In the genomic region with DNA sequence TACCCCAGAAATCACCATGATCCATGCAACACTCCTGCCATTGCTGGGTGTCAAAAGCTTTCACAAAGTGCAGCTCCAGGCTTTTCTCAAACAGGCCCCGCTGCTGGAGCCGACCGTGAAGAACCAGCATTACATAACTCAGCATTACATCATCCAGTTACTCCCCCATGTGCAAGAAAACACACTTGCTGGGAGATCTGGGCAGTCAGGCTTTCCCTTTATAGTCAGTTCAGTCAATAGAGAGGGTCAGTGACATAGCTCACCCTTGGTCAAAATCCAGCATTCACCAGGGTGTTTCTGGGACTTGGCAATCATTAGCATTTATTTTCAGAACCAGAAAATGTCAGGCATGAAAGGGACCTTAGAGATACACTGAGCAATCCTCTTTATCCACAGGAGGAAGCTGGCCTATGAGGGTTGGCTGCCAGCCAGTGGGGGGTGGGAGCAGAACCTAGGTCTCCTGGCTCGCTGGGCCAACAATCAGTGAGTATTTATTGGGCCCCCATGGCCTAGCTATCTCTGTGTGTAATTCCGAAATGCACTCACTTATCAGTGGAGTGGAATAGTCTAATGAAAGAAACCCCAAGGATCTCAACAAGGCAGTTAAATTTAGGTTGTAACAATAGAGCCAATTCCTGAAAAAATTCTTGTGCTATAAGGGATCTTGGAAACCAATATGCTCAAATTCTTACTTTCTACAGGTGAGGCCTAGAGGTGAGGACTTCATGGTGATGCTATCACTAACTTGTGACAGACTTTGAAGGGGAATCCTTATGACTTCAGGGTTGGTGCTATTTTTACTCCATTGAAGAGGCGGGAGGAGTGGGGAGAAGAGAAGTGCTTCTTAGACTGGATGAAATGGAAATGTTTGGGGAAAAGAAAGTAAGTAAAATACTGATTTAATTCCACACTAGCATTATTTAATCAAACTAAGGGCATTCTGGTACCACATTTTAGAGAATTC, we compare ENCODE assay signal across 1 cellular context.
TF ChIP-seq lines count a peak whose summit lies in the region.

No MANE protein-coding gene starts in this region.

TF ChIP-seq in HEK293, 187 proteins besides CTCF, POLR2A, EP300 and RAD21 (continued from another document and continues in another):
- TF ChIP-seq ZNF518A (tag by site-specific recombination; conservative IDR thresholded peaks at IDR 0.05; ENCODE audit: low read depth) (peak; percentile 24; the same call in 1 of the 2 replicates), ZNF510 (tag by site-specific recombination; IDR thresholded peaks at IDR 0.05; ENCODE audit: insufficient replicate concordance) (no peak), ZNF341 (tag by site-specific recombination; IDR thresholded peaks at IDR 0.05; ENCODE audit: low read depth) (peak; percentile 76), ZNF843 (tag by site-specific recombination; IDR thresholded peaks at IDR 0.05) (no peak), ZNF837 (tag by site-specific recombination; IDR thresholded peaks at IDR 0.05) (no peak), ZNF571 (tag by site-specific recombination; IDR thresholded peaks at IDR 0.05) (no peak), TCF7L2 (IDR thresholded peaks at IDR 0.05; ENCODE audit: borderline replicate concordance, low read depth, low read length) (no peak), ZNF133 (tag by site-specific recombination; IDR thresholded peaks at IDR 0.05) (no peak), PRDM10 (tag by site-specific recombination; IDR thresholded peaks at IDR 0.05) (no peak; the same call in 1 of the 2 replicates), WT1 (tag by site-specific recombination; IDR thresholded peaks at IDR 0.05) (no peak), ZNF266 (tag by site-specific recombination; IDR thresholded peaks at IDR 0.05; ENCODE audit: low read depth) (no peak), ZIC2 (tag by site-specific recombination; IDR thresholded peaks at IDR 0.05) (peak; percentile 92), ZNF146 (tag by site-specific recombination; IDR thresholded peaks at IDR 0.05) (no peak), SALL2 (tag by site-specific recombination; IDR thresholded peaks at IDR 0.05; ENCODE audit: borderline replicate concordance) (no peak), ZNF830 (tag by site-specific recombination; IDR thresholded peaks at IDR 0.05; ENCODE audit: low read depth) (no peak), ZBTB17 (tag by site-specific recombination; IDR thresholded peaks at IDR 0.05) (peak; percentile 83), ZNF596 (tag by site-specific recombination; IDR thresholded peaks at IDR 0.05) (no peak), ZNF404 (tag by site-specific recombination; IDR thresholded peaks at IDR 0.05) (no peak), ZBTB7A (tag by site-specific recombination; IDR thresholded peaks at IDR 0.05; ENCODE audit: low read depth) (no peak), ZNF768 (tag by site-specific recombination; IDR thresholded peaks at IDR 0.05) (no peak), MZF1 (tag by site-specific recombination; IDR thresholded peaks at IDR 0.05; ENCODE audit: borderline replicate concordance) (peak; percentile 56; the same call in 1 of the 2 replicates), ZNF660 (tag by site-specific recombination; IDR thresholded peaks at IDR 0.05) (peak; percentile 81), ZNF324 (tag by site-specific recombination; IDR thresholded peaks at IDR 0.05) (peak; percentile 43; the same call in 1 of the 2 replicates), ZNF558 (tag by site-specific recombination; IDR thresholded peaks at IDR 0.05) (no peak; the same call in 1 of the 2 replicates), ZNF473 (tag by site-specific recombination; IDR thresholded peaks at IDR 0.05) (no peak), ZBTB10 (tag by site-specific recombination; IDR thresholded peaks at IDR 0.05) (no peak), ZNF501 (tag by site-specific recombination; IDR thresholded peaks at IDR 0.05) (no peak), YY1 (tag by site-specific recombination; IDR thresholded peaks at IDR 0.05) (no peak)
- TF ChIP-seq, protein P1, sequence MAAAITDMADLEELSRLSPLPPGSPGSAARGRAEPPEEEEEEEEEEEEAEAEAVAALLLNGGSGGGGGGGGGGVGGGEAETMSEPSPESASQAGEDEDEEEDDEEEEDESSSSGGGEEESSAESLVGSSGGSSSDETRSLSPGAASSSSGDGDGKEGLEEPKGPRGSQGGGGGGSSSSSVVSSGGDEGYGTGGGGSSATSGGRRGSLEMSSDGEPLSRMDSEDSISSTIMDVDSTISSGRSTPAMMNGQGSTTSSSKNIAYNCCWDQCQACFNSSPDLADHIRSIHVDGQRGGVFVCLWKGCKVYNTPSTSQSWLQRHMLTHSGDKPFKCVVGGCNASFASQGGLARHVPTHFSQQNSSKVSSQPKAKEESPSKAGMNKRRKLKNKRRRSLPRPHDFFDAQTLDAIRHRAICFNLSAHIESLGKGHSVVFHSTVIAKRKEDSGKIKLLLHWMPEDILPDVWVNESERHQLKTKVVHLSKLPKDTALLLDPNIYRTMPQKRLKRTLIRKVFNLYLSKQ (tag by site-specific recombination; IDR thresholded peaks at IDR 0.05; ENCODE audit: borderline replicate concordance) = no peak
- TF ChIP-seq, protein P2, sequence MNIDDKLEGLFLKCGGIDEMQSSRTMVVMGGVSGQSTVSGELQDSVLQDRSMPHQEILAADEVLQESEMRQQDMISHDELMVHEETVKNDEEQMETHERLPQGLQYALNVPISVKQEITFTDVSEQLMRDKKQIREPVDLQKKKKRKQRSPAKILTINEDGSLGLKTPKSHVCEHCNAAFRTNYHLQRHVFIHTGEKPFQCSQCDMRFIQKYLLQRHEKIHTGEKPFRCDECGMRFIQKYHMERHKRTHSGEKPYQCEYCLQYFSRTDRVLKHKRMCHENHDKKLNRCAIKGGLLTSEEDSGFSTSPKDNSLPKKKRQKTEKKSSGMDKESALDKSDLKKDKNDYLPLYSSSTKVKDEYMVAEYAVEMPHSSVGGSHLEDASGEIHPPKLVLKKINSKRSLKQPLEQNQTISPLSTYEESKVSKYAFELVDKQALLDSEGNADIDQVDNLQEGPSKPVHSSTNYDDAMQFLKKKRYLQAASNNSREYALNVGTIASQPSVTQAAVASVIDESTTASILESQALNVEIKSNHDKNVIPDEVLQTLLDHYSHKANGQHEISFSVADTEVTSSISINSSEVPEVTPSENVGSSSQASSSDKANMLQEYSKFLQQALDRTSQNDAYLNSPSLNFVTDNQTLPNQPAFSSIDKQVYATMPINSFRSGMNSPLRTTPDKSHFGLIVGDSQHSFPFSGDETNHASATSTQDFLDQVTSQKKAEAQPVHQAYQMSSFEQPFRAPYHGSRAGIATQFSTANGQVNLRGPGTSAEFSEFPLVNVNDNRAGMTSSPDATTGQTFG (tag by site-specific recombination; IDR thresholded peaks at IDR 0.05; ENCODE audit: borderline replicate concordance) = no peak
- TF ChIP-seq, protein P3, sequence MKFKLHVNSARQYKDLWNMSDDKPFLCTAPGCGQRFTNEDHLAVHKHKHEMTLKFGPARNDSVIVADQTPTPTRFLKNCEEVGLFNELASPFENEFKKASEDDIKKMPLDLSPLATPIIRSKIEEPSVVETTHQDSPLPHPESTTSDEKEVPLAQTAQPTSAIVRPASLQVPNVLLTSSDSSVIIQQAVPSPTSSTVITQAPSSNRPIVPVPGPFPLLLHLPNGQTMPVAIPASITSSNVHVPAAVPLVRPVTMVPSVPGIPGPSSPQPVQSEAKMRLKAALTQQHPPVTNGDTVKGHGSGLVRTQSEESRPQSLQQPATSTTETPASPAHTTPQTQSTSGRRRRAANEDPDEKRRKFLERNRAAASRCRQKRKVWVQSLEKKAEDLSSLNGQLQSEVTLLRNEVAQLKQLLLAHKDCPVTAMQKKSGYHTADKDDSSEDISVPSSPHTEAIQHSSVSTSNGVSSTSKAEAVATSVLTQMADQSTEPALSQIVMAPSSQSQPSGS (tag by site-specific recombination; IDR thresholded peaks at IDR 0.05; ENCODE audit: low read depth) = peak; percentile 96
- TF ChIP-seq, protein P4, sequence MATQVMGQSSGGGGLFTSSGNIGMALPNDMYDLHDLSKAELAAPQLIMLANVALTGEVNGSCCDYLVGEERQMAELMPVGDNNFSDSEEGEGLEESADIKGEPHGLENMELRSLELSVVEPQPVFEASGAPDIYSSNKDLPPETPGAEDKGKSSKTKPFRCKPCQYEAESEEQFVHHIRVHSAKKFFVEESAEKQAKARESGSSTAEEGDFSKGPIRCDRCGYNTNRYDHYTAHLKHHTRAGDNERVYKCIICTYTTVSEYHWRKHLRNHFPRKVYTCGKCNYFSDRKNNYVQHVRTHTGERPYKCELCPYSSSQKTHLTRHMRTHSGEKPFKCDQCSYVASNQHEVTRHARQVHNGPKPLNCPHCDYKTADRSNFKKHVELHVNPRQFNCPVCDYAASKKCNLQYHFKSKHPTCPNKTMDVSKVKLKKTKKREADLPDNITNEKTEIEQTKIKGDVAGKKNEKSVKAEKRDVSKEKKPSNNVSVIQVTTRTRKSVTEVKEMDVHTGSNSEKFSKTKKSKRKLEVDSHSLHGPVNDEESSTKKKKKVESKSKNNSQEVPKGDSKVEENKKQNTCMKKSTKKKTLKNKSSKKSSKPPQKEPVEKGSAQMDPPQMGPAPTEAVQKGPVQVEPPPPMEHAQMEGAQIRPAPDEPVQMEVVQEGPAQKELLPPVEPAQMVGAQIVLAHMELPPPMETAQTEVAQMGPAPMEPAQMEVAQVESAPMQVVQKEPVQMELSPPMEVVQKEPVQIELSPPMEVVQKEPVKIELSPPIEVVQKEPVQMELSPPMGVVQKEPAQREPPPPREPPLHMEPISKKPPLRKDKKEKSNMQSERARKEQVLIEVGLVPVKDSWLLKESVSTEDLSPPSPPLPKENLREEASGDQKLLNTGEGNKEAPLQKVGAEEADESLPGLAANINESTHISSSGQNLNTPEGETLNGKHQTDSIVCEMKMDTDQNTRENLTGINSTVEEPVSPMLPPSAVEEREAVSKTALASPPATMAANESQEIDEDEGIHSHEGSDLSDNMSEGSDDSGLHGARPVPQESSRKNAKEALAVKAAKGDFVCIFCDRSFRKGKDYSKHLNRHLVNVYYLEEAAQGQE (tag by site-specific recombination; IDR thresholded peaks at IDR 0.05) = no peak
